8 cellular contexts compared by ENCODE assay signal in the genomic region with DNA sequence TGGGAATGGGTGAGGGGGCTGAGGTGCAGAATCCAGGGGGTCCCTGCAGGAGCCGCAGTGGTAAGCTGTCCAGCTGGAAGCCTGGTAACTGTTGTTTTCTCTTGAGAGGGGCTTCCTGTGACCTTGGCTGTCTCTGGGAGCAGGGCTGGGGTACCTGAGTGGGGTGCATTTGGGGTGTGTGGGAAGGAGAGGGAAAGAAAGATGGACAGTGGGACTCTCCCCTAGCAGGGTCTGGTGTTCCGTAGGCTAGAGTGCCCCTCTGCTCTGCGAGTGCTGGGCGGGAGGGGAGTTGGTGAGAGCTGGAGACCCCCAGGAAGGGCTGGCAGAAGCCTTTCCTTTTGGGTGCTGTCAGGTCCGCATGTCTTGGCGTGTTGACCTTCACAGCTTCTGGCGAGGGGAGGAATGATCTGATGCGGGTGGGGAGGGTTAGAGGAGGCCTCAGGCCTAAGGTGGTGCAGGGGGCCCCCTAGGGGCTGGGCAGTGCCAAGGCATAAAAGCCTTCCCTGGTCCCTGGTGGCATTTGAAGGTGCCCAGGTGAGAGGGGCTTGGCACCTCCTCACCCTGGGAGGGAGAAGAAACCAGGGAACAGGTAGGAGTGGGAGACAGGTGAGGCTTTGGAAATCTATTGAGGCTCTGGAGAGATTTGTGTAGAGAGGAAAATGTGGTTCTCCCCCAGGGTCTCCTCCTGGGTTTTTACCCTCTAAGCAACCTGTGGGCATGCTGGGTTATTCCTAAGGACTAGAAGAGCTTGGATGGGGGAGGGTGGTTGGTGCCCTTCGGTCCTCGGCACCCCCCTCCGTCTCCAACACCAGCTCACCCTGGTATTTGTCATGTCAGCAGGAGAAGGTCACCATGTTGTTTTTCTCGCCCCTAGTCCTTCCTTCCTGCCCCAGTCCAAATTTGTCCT. TPM values are rescaled to one million over a fixed set of nuclear protein-coding genes. Genes with fewer than 3 reads are reported as not detected.
DNase-seq lines count a peak whose midpoint lies in the region; ATAC-seq and TF ChIP-seq lines count a peak whose summit lies in the region.

No MANE protein-coding gene starts in this region.

- WGBS in lung, 2 donors: 38 to 65% methylated on average over 12 of the region's 12 CpGs

- peaks cover 0 to 7% of the 10 kb centered on the region in 2 donors for H3K36me3 Mint-ChIP-seq in stimulated activated naive B cell treated with anti-CD40 and anti-IgM and Interleukin-4, amounts not matched to agents 10 μg/mL and 1 μg/mL and 100 μg/mL, for 72 hours

- H3K4me3 ChIP-seq in NB4 (ENCODE audit: low read depth, low read length) (peak overlapping the region; percentile 96), lung (peak overlapping the region; percentile 86)

- H3K4me3 Mint-ChIP-seq in stimulated activated naive B cell treated with anti-CD40 and anti-IgM and Interleukin-4, amounts not matched to agents 10 μg/mL and 1 μg/mL and 100 μg/mL, for 72 hours: no peak overlapping the region

- DNase-seq in ACHN: peak; percentile 63
- peak; percentile 89 for DNase-seq in NB4 (ENCODE audit: low read depth)
- DNase-seq in dedifferentiated amniotic fluid mesenchymal stem cell (ENCODE audit: extremely low spot score): peak; percentile 34
- peak; percentile 66 for DNase-seq in lung (ENCODE audit: low spot score)
- DNase-seq in stimulated activated naive B cell treated with anti-CD40 and anti-IgM and Interleukin-4, amounts not matched to agents 10 μg/mL and 1 μg/mL and 100 μg/mL, for 72 hours: peak; percentile 31

- H3K27me3 ChIP-seq in lung (ENCODE audit: control insufficient read depth, insufficient read depth): no peaks in the 10 kb centered on the region

- no peaks in the 10 kb centered on the region for H3K9me3 Mint-ChIP-seq in stimulated activated naive B cell treated with anti-CD40 and anti-IgM and Interleukin-4, amounts not matched to agents 10 μg/mL and 1 μg/mL and 100 μg/mL, for 72 hours

- TF ChIP-seq CTCF in GM12874 (IDR thresholded peaks at IDR 0.05; ENCODE audit: insufficient read depth, low read depth, low read length): peak; percentile 97
- TF ChIP-seq CTCF in NB4 (IDR thresholded peaks at IDR 0.05; ENCODE audit: low read depth, low read length): peak; percentile 96
- peak; percentile 92 for TF ChIP-seq CTCF in VCaP (conservative IDR thresholded peaks at IDR 0.05)
- TF ChIP-seq CTCF in lung (IDR thresholded peaks at IDR 0.05; ENCODE audit: control extremely low read depth, extremely low read depth): peak; percentile 44

- peaks cover 17 to 18% of the 10 kb centered on the region in 2 donors for H3K4me1 ChIP-seq in lung (ENCODE audit: control insufficient read depth in 2 of 2, insufficient read depth in 2 of 2, low read length in 2 of 2)

- H3K9me3 ChIP-seq in lung (ENCODE audit: control insufficient read depth in 2 of 2, insufficient read depth in 1 of 2, low read length in 1 of 2): no peaks in the 10 kb centered on the region

- peaks cover 38 to 66% of the 10 kb centered on the region in 2 donors for H3K4me1 Mint-ChIP-seq in stimulated activated naive B cell treated with anti-CD40 and anti-IgM and Interleukin-4, amounts not matched to agents 10 μg/mL and 1 μg/mL and 100 μg/mL, for 72 hours

- H3K27ac ChIP-seq in VCaP (peak overlapping the region; percentile 96), lung (ENCODE audit: low read depth in 1 of 2, low read length in 1 of 2) (peak overlapping the region; percentile 79 to 96)

- peaks cover 18 to 19% of the 10 kb centered on the region in 2 donors for H3K27me3 Mint-ChIP-seq in stimulated activated naive B cell treated with anti-CD40 and anti-IgM and Interleukin-4, amounts not matched to agents 10 μg/mL and 1 μg/mL and 100 μg/mL, for 72 hours

- H3K36me3 ChIP-seq in lung (ENCODE audit: control insufficient read depth in 2 of 2, insufficient read depth in 2 of 2, low read length in 2 of 2): peaks cover 0 to 11% of the 10 kb centered on the region in 2 donors

- in situ Hi-C loops in ACHN (cut with HindIII; ENCODE audit: low pct_ligation_motif_present, low pct_unique_long_range_greater_than_20kb, low sequenced_read_pairs): no loop called here

- no peak for ATAC-seq in lung (ENCODE audit: insufficient read depth, low FRiP score)
- no peak for ATAC-seq in stimulated activated naive B cell treated with anti-CD40 and anti-IgM and Interleukin-4, amounts not matched to agents 10 μg/mL and 1 μg/mL and 100 μg/mL, for 72 hours (replicated peaks)
- ATAC-seq in GM21576 (IDR thresholded peaks at IDR 0.05; ENCODE audit: unreplicated experiment): no peak

- TF ChIP-seq POLR2A in NB4 (IDR thresholded peaks at IDR 0.05; ENCODE audit: extremely low read depth, insufficient read length): no peak

- H3K27ac Mint-ChIP-seq in stimulated activated naive B cell treated with anti-CD40 and anti-IgM and Interleukin-4, amounts not matched to agents 10 μg/mL and 1 μg/mL and 100 μg/mL, for 72 hours: peak overlapping the region; percentile 68

RNA-seq across cellular contexts. Expression of gene VEGFA, which starts 3.3 kb away (rescaled TPM):
- 100 to 1,000 TPM; 156 to 275 TPM for total RNA-seq in lung
- polyA plus RNA-seq in lung: 100 to 1,000 TPM in 1 of 2 donors, 10 to 100 TPM in 1; 98.3 to 123 TPM

Comparison
In these comparisons a context has a peak if more than half of its experiments do, and no peak if none do; other contexts are left out.
1. DNase-seq: peak in every context shown above with its lines; median percentile 89 in NB4; 66 in lung; 63 in ACHN; 34 in dedifferentiated amniotic fluid mesenchymal stem cell; 31 in stimulated activated naive B cell treated with anti-CD40 and anti-IgM and Interleukin-4, amounts not matched to agents 10 μg/mL and 1 μg/mL and 100 μg/mL, for 72 hours.
2. CTCF ChIP-seq: peak in every context shown above with its lines; median percentile 97 in GM12874; 96 in NB4; 92 in VCaP; 44 in lung.